Comparison of ENCODE assay signal across 26 cellular contexts in the genomic region with DNA sequence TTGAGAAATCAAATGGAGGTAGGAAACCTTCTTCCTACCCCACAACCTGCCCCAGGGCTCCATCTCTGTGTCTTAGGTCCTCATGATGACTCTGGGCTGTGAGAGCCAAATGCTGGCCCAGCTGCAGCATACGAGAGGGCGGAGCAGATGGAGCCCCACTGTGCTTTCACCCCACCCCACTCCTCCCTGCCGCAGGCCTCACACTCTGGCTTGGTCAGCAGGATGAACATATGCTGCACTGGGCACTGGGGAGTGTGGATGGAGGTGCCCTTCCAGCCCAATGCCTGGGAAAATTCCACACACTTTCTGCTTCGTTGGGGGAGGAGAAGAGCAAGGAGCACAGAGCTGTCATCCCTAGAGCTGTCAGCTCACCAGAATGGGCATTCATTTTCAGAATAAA.
"Had no signal": no experiment of that assay in that cellular context is flagged by ENCODE, and none has a peak within 500 bp of the region (broad histone marks: within the 10 kb centered on the region; RNA-seq: fewer than 3 reads in every experiment).

No MANE protein-coding gene starts in this region.

- H3K4me3 ChIP-seq: gastrocnemius medialis, heart left ventricle, hepatocyte, lung, mucosa of descending colon, neural progenitor cell, prostate gland, sigmoid colon, spleen, suprapubic skin, transverse colon, upper lobe of right lung, vagina had no signal

- DNase-seq: cortex of kidney; effector memory CD8-positive, alpha-beta T cell; erythroblast; foreskin fibroblast; gastrocnemius medialis; heart left ventricle; kidney; mesenchymal stem cell; mucosa of descending colon; naive B cell; right cardiac atrium; sigmoid colon; spleen; stimulated activated CD4-positive, alpha-beta T cell treated with anti-CD3 and anti-CD28 coated beads, Interleukin-4, amount 100 ng/mL, for 4 hours; transverse colon; upper lobe of right lung had no signal

- ATAC-seq: effector memory CD8-positive, alpha-beta T cell; gastrocnemius medialis; left lobe of liver; mucosa of descending colon; natural killer cell treated with Interleukin-12 subunit alpha and Interleukin-12 subunit beta and Interleukin-15 and Interleukin-18, amount 100 ng/mL, for 72 hours; stimulated activated memory B cell treated with anti-CD40 and anti-IgM and Interleukin-4, amounts not matched to agents 10 μg/mL and 1 μg/mL and 100 μg/mL, for 72 hours; upper lobe of right lung had no signal

- H3K9me3 ChIP-seq: gastrocnemius medialis, heart left ventricle, mucosa of descending colon, prostate gland, sigmoid colon, spleen, suprapubic skin, transverse colon, upper lobe of right lung, vagina had no signal

- H3K36me3 ChIP-seq: gastrocnemius medialis, heart left ventricle, neural progenitor cell, prostate gland, sigmoid colon, spleen, suprapubic skin, transverse colon, upper lobe of right lung, vagina had no signal

- FAIRE-seq: endometrium, kidney had no signal

- H3K27ac ChIP-seq: gastrocnemius medialis, hepatocyte, neural progenitor cell, prostate gland, sigmoid colon, spleen, suprapubic skin, transverse colon, upper lobe of right lung, vagina had no signal

- H3K27me3 ChIP-seq: gastrocnemius medialis, heart left ventricle, hepatocyte, neural progenitor cell, sigmoid colon, spleen, suprapubic skin, transverse colon, upper lobe of right lung, vagina had no signal
